1 cellular context compared by ENCODE assay signal in genomic region chr19:54462713-54463530, GRCh38.
TF ChIP-seq lines count a peak whose summit lies in the region.

No MANE protein-coding gene starts in this region.

TF ChIP-seq in HepG2, 621 proteins besides CTCF, POLR2A, EP300 and RAD21 (continued from another document and continues in another):
- no peak for TF ChIP-seq RBM39 (IDR thresholded peaks at IDR 0.05; ENCODE audit: low read depth, low read length, poor library complexity, severe bottlenecking)
- peak; percentile 74; the same call in 1 of the 2 replicates for TF ChIP-seq NFIB (CRISPR knock-in tag; IDR thresholded peaks at IDR 0.05; ENCODE audit: borderline replicate concordance)
- TF ChIP-seq ZNF784 (CRISPR knock-in tag; IDR thresholded peaks at IDR 0.05; ENCODE audit: borderline replicate concordance) = peak; percentile 86
- TF ChIP-seq SOX5 (CRISPR knock-in tag; IDR thresholded peaks at IDR 0.05; ENCODE audit: borderline replicate concordance) = no peak
- TF ChIP-seq SATB2 (CRISPR knock-in tag; IDR thresholded peaks at IDR 0.05) = peak; percentile 78; the same call in 1 of the 2 replicates
- TF ChIP-seq NONO (IDR thresholded peaks at IDR 0.05) = no peak
- peak; percentile 82 for TF ChIP-seq NONO (CRISPR knock-in tag; conservative IDR thresholded peaks at IDR 0.05)
- TF ChIP-seq CEBPG (CRISPR knock-in tag; IDR thresholded peaks at IDR 0.05) = no peak
- TF ChIP-seq CBX2 (IDR thresholded peaks at IDR 0.05; ENCODE audit: low read depth, low read length) = no peak
- TF ChIP-seq CBX2 (CRISPR knock-in tag; IDR thresholded peaks at IDR 0.05; ENCODE audit: low read depth) = 0 out of 2 replicates have a peak, but pooled peaks have one; percentile 68
- TF ChIP-seq KLF11 (CRISPR knock-in tag; IDR thresholded peaks at IDR 0.05) = no peak
- no peak for TF ChIP-seq ZBTB37 (CRISPR knock-in tag; IDR thresholded peaks at IDR 0.05)
- no peak for TF ChIP-seq ZFP37 (CRISPR knock-in tag; IDR thresholded peaks at IDR 0.05; ENCODE audit: borderline replicate concordance)
- TF ChIP-seq ZNF501 (CRISPR knock-in tag; IDR thresholded peaks at IDR 0.05) = no peak
- TF ChIP-seq ZNF572 (CRISPR knock-in tag; IDR thresholded peaks at IDR 0.05) = peak; percentile 73; the same call in 1 of the 2 replicates
- TF ChIP-seq ZBTB26 (CRISPR knock-in tag; IDR thresholded peaks at IDR 0.05; ENCODE audit: borderline replicate concordance) = no peak
- TF ChIP-seq ELF3 (CRISPR knock-in tag; IDR thresholded peaks at IDR 0.05) = peak; percentile 61; the same call in 1 of the 2 replicates
- peak; percentile 86 for TF ChIP-seq ZNF616 (CRISPR knock-in tag; IDR thresholded peaks at IDR 0.05; ENCODE audit: low read depth)
- TF ChIP-seq CBX5 (CRISPR knock-in tag; IDR thresholded peaks at IDR 0.05; ENCODE audit: borderline replicate concordance) = no peak
- TF ChIP-seq ZNF101 (CRISPR knock-in tag; IDR thresholded peaks at IDR 0.05; ENCODE audit: borderline replicate concordance, low read depth) = no peak
- no peak for TF ChIP-seq LCORL (IDR thresholded peaks at IDR 0.05)
- TF ChIP-seq LCORL (CRISPR knock-in tag; IDR thresholded peaks at IDR 0.05) = peak; percentile 79
- no peak for TF ChIP-seq RARG (CRISPR knock-in tag; IDR thresholded peaks at IDR 0.05; ENCODE audit: low read depth)
- TF ChIP-seq NPAS2 (CRISPR knock-in tag; IDR thresholded peaks at IDR 0.05; ENCODE audit: borderline replicate concordance) = no peak
- TF ChIP-seq ZNF550 (CRISPR knock-in tag; IDR thresholded peaks at IDR 0.05; ENCODE audit: borderline replicate concordance) = no peak
- TF ChIP-seq TFDP1 (CRISPR knock-in tag; IDR thresholded peaks at IDR 0.05; ENCODE audit: borderline replicate concordance) = peak; percentile 68; the same call in 1 of the 2 replicates
- TF ChIP-seq THAP11 (CRISPR knock-in tag; IDR thresholded peaks at IDR 0.05) = no peak
- peak; percentile 52; the same call in 1 of the 2 replicates for TF ChIP-seq CBFB (CRISPR knock-in tag; IDR thresholded peaks at IDR 0.05)
- no peak for TF ChIP-seq SOX13 (IDR thresholded peaks at IDR 0.05)
- TF ChIP-seq SOX13 (CRISPR knock-in tag; conservative IDR thresholded peaks at IDR 0.05 in 1 of 2, IDR thresholded peaks at IDR 0.05 in 1 of 2) = no peak; a peak in 1 of 4 replicates
- peak; percentile 47; the same call in 1 of the 2 replicates for TF ChIP-seq HINFP (CRISPR knock-in tag; IDR thresholded peaks at IDR 0.05; ENCODE audit: low read depth)
- TF ChIP-seq THAP7 (CRISPR knock-in tag; IDR thresholded peaks at IDR 0.05) = no peak; the same call in 1 of the 2 replicates
- peak; percentile 55 for TF ChIP-seq SAFB2 (CRISPR knock-in tag; IDR thresholded peaks at IDR 0.05; ENCODE audit: borderline replicate concordance, low read depth)
- TF ChIP-seq RFXANK (CRISPR knock-in tag; IDR thresholded peaks at IDR 0.05) = no peak
- peak; percentile 54 for TF ChIP-seq SALL1 (CRISPR knock-in tag; IDR thresholded peaks at IDR 0.05)
- TF ChIP-seq MAZ (IDR thresholded peaks at IDR 0.05; ENCODE audit: borderline replicate concordance, low read depth, low read length) = no peak
- peak; percentile 87 for TF ChIP-seq MAZ (CRISPR knock-in tag; IDR thresholded peaks at IDR 0.05; ENCODE audit: low read depth)
- TF ChIP-seq ZNF605 (CRISPR knock-in tag; IDR thresholded peaks at IDR 0.05) = no peak
- no peak for TF ChIP-seq HMG20A (CRISPR knock-in tag; IDR thresholded peaks at IDR 0.05; ENCODE audit: borderline replicate concordance)
- no peak for TF ChIP-seq HNRNPK (IDR thresholded peaks at IDR 0.05; ENCODE audit: low read depth, low read length, poor library complexity, severe bottlenecking)
- no peak for TF ChIP-seq ATF7 (IDR thresholded peaks at IDR 0.05)
- TF ChIP-seq ATF7 (CRISPR knock-in tag; IDR thresholded peaks at IDR 0.05) = no peak
- no peak for TF ChIP-seq ATF5 (CRISPR knock-in tag; IDR thresholded peaks at IDR 0.05; ENCODE audit: low read depth)
- TF ChIP-seq RAD51 (IDR thresholded peaks at IDR 0.05; ENCODE audit: borderline replicate concordance) = no peak
- no peak for TF ChIP-seq MAFK (conservative IDR thresholded peaks at IDR 0.05 in 1 of 2, IDR thresholded peaks at IDR 0.05 in 1 of 2; ENCODE audit: low read length in 2 of 2)
- TF ChIP-seq ZNF460 (CRISPR knock-in tag; IDR thresholded peaks at IDR 0.05; ENCODE audit: borderline replicate concordance) = no peak
- peak; percentile 79 for TF ChIP-seq DMAP1 (CRISPR knock-in tag; IDR thresholded peaks at IDR 0.05)
- TF ChIP-seq TBX2 (CRISPR knock-in tag; IDR thresholded peaks at IDR 0.05; ENCODE audit: borderline replicate concordance) = peak; percentile 74
- no peak for TF ChIP-seq MAFG (CRISPR knock-in tag; IDR thresholded peaks at IDR 0.05)
- TF ChIP-seq ZNF816 (CRISPR knock-in tag; IDR thresholded peaks at IDR 0.05; ENCODE audit: borderline replicate concordance) = no peak
- peak; percentile 80; the same call in 1 of the 2 replicates for TF ChIP-seq ZNF326 (CRISPR knock-in tag; IDR thresholded peaks at IDR 0.05; ENCODE audit: borderline replicate concordance)
- TF ChIP-seq ZNF235 (CRISPR knock-in tag; IDR thresholded peaks at IDR 0.05; ENCODE audit: borderline replicate concordance) = no peak; the same call in 1 of the 2 replicates
- peak; percentile 80; the same call in 1 of the 2 replicates for TF ChIP-seq MTF2 (CRISPR knock-in tag; IDR thresholded peaks at IDR 0.05; ENCODE audit: borderline replicate concordance)
- TF ChIP-seq ZNF782 (CRISPR knock-in tag; IDR thresholded peaks at IDR 0.05; ENCODE audit: borderline replicate concordance) = no peak
- TF ChIP-seq ZNF281 (CRISPR knock-in tag; IDR thresholded peaks at IDR 0.05; ENCODE audit: borderline replicate concordance) = no peak
- 0 out of 2 replicates have a peak, but pooled peaks have one; percentile 17 for TF ChIP-seq ZNF879 (CRISPR knock-in tag; IDR thresholded peaks at IDR 0.05)
- TF ChIP-seq KDM6A (CRISPR knock-in tag; IDR thresholded peaks at IDR 0.05; ENCODE audit: low read depth) = no peak
- peak; percentile 38; the same call in 1 of the 2 replicates for TF ChIP-seq NFKBIZ (CRISPR knock-in tag; IDR thresholded peaks at IDR 0.05)
- TF ChIP-seq ZNF230 (CRISPR knock-in tag; IDR thresholded peaks at IDR 0.05) = no peak
- no peak for TF ChIP-seq PLSCR1 (CRISPR knock-in tag; IDR thresholded peaks at IDR 0.05; ENCODE audit: borderline replicate concordance)
- TF ChIP-seq PPARG (CRISPR knock-in tag; conservative IDR thresholded peaks at IDR 0.05) = no peak
- TF ChIP-seq IRF2 (CRISPR knock-in tag; IDR thresholded peaks at IDR 0.05) = no peak; the same call in 1 of the 2 replicates
- TF ChIP-seq ZNF275 (CRISPR knock-in tag; IDR thresholded peaks at IDR 0.05; ENCODE audit: borderline replicate concordance) = no peak; the same call in none of the 2 replicates
- no peak for TF ChIP-seq ZNF329 (CRISPR knock-in tag; IDR thresholded peaks at IDR 0.05; ENCODE audit: low read depth)
- no peak for TF ChIP-seq ZNF7 (CRISPR knock-in tag; IDR thresholded peaks at IDR 0.05)
- TF ChIP-seq ZNF234 (CRISPR knock-in tag; conservative IDR thresholded peaks at IDR 0.05) = peak; percentile 78; the same call in 1 of the 2 replicates
- TF ChIP-seq TEAD2 (CRISPR knock-in tag; IDR thresholded peaks at IDR 0.05) = peak; percentile 74; the same call in 1 of the 2 replicates
